1 cellular context compared by ENCODE assay signal in genomic region chr6:147203311-147204059, GRCh38.
TF ChIP-seq lines count a peak whose summit lies in the region.

No MANE protein-coding gene starts in this region.

TF ChIP-seq in HepG2, 621 proteins besides CTCF, POLR2A, EP300 and RAD21 (continued from another document and continues in another):
- TF ChIP-seq ELK4 (CRISPR knock-in tag; IDR thresholded peaks at IDR 0.05; ENCODE audit: borderline replicate concordance) (no peak), SNAPC5 (CRISPR knock-in tag; IDR thresholded peaks at IDR 0.05; ENCODE audit: borderline replicate concordance) (peak; percentile 74; the same call in 1 of the 2 replicates), MXD4 (CRISPR knock-in tag; IDR thresholded peaks at IDR 0.05) (no peak), HOXA3 (CRISPR knock-in tag; IDR thresholded peaks at IDR 0.05) (peak; percentile 68; the same call in 1 of the 2 replicates), KAT7 (CRISPR knock-in tag; IDR thresholded peaks at IDR 0.05; ENCODE audit: borderline replicate concordance) (no peak), ZSCAN9 (CRISPR knock-in tag; IDR thresholded peaks at IDR 0.05; ENCODE audit: borderline replicate concordance) (peak; percentile 17; the same call in 1 of the 2 replicates), ZNF20 (CRISPR knock-in tag; IDR thresholded peaks at IDR 0.05) (no peak), HMGXB4 (CRISPR knock-in tag; IDR thresholded peaks at IDR 0.05; ENCODE audit: borderline replicate concordance in 1 of 2, low read depth in 1 of 2) (peak in 1 of 2 experiments; percentile 13; a peak in 2 of 4 replicates), NAIF1 (CRISPR knock-in tag; IDR thresholded peaks at IDR 0.05; ENCODE audit: borderline replicate concordance) (no peak), ZBTB1 (CRISPR knock-in tag; IDR thresholded peaks at IDR 0.05; ENCODE audit: borderline replicate concordance) (no peak), ZSCAN21 (CRISPR knock-in tag; IDR thresholded peaks at IDR 0.05; ENCODE audit: borderline replicate concordance) (0 out of 2 replicates have a peak, but pooled peaks have one; percentile 32), ZNF564 (CRISPR knock-in tag; IDR thresholded peaks at IDR 0.05) (0 out of 2 replicates have a peak, but pooled peaks have one; percentile 17), HNF1B (CRISPR knock-in tag; IDR thresholded peaks at IDR 0.05) (0 out of 2 replicates have a peak, but pooled peaks have one; percentile 24), ZBTB10 (CRISPR knock-in tag; IDR thresholded peaks at IDR 0.05; ENCODE audit: borderline replicate concordance) (0 out of 2 replicates have a peak, but pooled peaks have one; percentile 60), NFYC (CRISPR knock-in tag; IDR thresholded peaks at IDR 0.05) (no peak), ZNF878 (CRISPR knock-in tag; IDR thresholded peaks at IDR 0.05) (0 out of 2 replicates have a peak, but pooled peaks have one; percentile 0), ZSCAN31 (CRISPR knock-in tag; IDR thresholded peaks at IDR 0.05; ENCODE audit: low read depth) (peak; percentile 52; the same call in 1 of the 2 replicates), NFE2L2 (IDR thresholded peaks at IDR 0.05; ENCODE audit: low read length) (no peak), ZMAT3 (CRISPR knock-in tag; conservative IDR thresholded peaks at IDR 0.05) (peak; percentile 10; the same call in 1 of the 2 replicates), MTF2 (CRISPR knock-in tag; IDR thresholded peaks at IDR 0.05; ENCODE audit: borderline replicate concordance) (0 out of 2 replicates have a peak, but pooled peaks have one; percentile 66), ZNF747 (CRISPR knock-in tag; IDR thresholded peaks at IDR 0.05; ENCODE audit: borderline replicate concordance) (no peak), MIXL1 (CRISPR knock-in tag; IDR thresholded peaks at IDR 0.05) (peak; percentile 28; the same call in 1 of the 2 replicates), RBM39 (IDR thresholded peaks at IDR 0.05; ENCODE audit: low read depth, low read length, poor library complexity, severe bottlenecking) (peak; percentile 10), ZNF547 (CRISPR knock-in tag; IDR thresholded peaks at IDR 0.05) (0 out of 2 replicates have a peak, but pooled peaks have one; percentile 4), ZNF777 (CRISPR knock-in tag; IDR thresholded peaks at IDR 0.05) (peak; percentile 64), ZNF772 (CRISPR knock-in tag; IDR thresholded peaks at IDR 0.05) (no peak), ZNF160 (CRISPR knock-in tag; IDR thresholded peaks at IDR 0.05) (0 out of 2 replicates have a peak, but pooled peaks have one; percentile 40), SIN3A (IDR thresholded peaks at IDR 0.05; ENCODE audit: borderline replicate concordance, low read depth, low read length) (peak; percentile 28; the same call in 1 of the 2 replicates), MYC (CRISPR knock-in tag; IDR thresholded peaks at IDR 0.05; ENCODE audit: borderline replicate concordance) (0 out of 2 replicates have a peak, but pooled peaks have one; percentile 32), NFAT5 (CRISPR knock-in tag; IDR thresholded peaks at IDR 0.05) (peak; percentile 41; the same call in 1 of the 2 replicates), MXD3 (CRISPR knock-in tag; IDR thresholded peaks at IDR 0.05) (peak; percentile 13; the same call in 1 of the 2 replicates), RBFOX2 (IDR thresholded peaks at IDR 0.05; ENCODE audit: low read depth, low read length) (peak; percentile 68), BCL6 (CRISPR knock-in tag; IDR thresholded peaks at IDR 0.05) (no peak), ZNF441 (CRISPR knock-in tag; IDR thresholded peaks at IDR 0.05; ENCODE audit: borderline replicate concordance) (peak; percentile 69; the same call in 1 of the 2 replicates), ZNF800 (CRISPR knock-in tag; IDR thresholded peaks at IDR 0.05) (0 out of 2 replicates have a peak, but pooled peaks have one; percentile 25), HNRNPLL (IDR thresholded peaks at IDR 0.05; ENCODE audit: low read depth, low read length, poor library complexity, severe bottlenecking) (peak; percentile 68), ZNF672 (CRISPR knock-in tag; IDR thresholded peaks at IDR 0.05) (peak; percentile 87; the same call in 1 of the 2 replicates), ZFYVE20 (CRISPR knock-in tag; IDR thresholded peaks at IDR 0.05; ENCODE audit: borderline replicate concordance, low read depth) (0 out of 2 replicates have a peak, but pooled peaks have one; percentile 8), TCF12 (IDR thresholded peaks at IDR 0.05) (no peak), TCF12 (CRISPR knock-in tag; IDR thresholded peaks at IDR 0.05) (0 out of 2 replicates have a peak, but pooled peaks have one; percentile 26), ZNF512B (CRISPR knock-in tag; IDR thresholded peaks at IDR 0.05; ENCODE audit: borderline replicate concordance) (0 out of 2 replicates have a peak, but pooled peaks have one; percentile 17)
